Comparison of ENCODE assay signal across 9 cellular contexts in genomic region chr11:2884424-2884815, GRCh38. TPM values are rescaled to one million over a fixed set of nuclear protein-coding genes. Genes with fewer than 3 reads are reported as not detected.
A peak's percentile ranks its signal among the peaks of the same experiment; 100 is the strongest.
DNase-seq lines count a peak whose midpoint lies in the region; ATAC-seq and TF ChIP-seq lines count a peak whose summit lies in the region.
"Had no signal": no experiment of that assay in that cellular context is flagged by ENCODE, and none has a peak within 500 bp of the region (broad histone marks: within the 10 kb centered on the region; RNA-seq: fewer than 3 reads in every experiment).

No MANE protein-coding gene starts in this region.

- no peak overlapping the region for H3K9ac ChIP-seq in muscle layer of colon (ENCODE audit: low read length)

- H3K4me1 ChIP-seq in muscle layer of colon (ENCODE audit: insufficient read depth, low read length), result peaks cover 17% of the 10 kb centered on the region

- peak; percentile 42 for DNase-seq in A172 (ENCODE audit: low spot score)
- DNase-seq in MG63, result peak; percentile 19
- DNase-seq in epithelial cell of esophagus (ENCODE audit: low read depth), result no peak
- no peak for DNase-seq in NCI-H1092 treated with DMSO at 0.1 percent for 48 hours (lab: John Stamatoyannopoulos, UW)
- no peak for DNase-seq in H4 (ENCODE audit: low spot score)
- DNase-seq in activated CD4-positive, alpha-beta T cell treated with anti-CD3 and anti-CD28 coated beads, Interleukin-2, amount 50 U/mL, for 4 hours, result no peak
- DNase-seq: NCI-H774 had no signal

- ATAC-seq in GM18498 (IDR thresholded peaks at IDR 0.05; ENCODE audit: unreplicated experiment), result no peak

- no peak for TF ChIP-seq CTCF in epithelial cell of esophagus (IDR thresholded peaks at IDR 0.05; ENCODE audit: insufficient read depth, low read depth, low read length, missing control alignments)

- H3K9me3 ChIP-seq in MG63, result no peaks in the 10 kb centered on the region
- H3K9me3 ChIP-seq in muscle layer of colon (ENCODE audit: low read length), result no peaks in the 10 kb centered on the region

- H3K4me3 ChIP-seq in MG63 (peak overlapping the region; percentile 34; the same call in 1 of the 2 replicates), epithelial cell of esophagus (ENCODE audit: low read length) (peak overlapping the region; percentile 30), muscle layer of colon (ENCODE audit: low read depth in 1 of 2, low read length in 2 of 2) (peak overlapping the region; percentile 57 to 85)

- H3K27me3 ChIP-seq in MG63 (no peaks in the 10 kb centered on the region), muscle layer of colon (ENCODE audit: control insufficient read depth in 1 of 2, insufficient read depth in 2 of 2, low read length in 2 of 2) (no peaks in the 10 kb centered on the region)

- peak overlapping the region; percentile 85 for H3K27ac ChIP-seq in muscle layer of colon (ENCODE audit: low read depth, low read length)

- H3K36me3 ChIP-seq in MG63, result no peaks in the 10 kb centered on the region
- H3K36me3 ChIP-seq in muscle layer of colon (ENCODE audit: insufficient read depth, low read length), result peaks cover 4% of the 10 kb centered on the region

RNA-seq across cellular contexts. Expression of gene CDKN1C, which starts 1.2 kb away (rescaled TPM):
- total RNA-seq in A172 (2014; rRNA removed; shearing (Covaris generic)), result 32.5 and 40.5 TPM in 2 replicates
- 0.56 TPM in 1 of 2 replicates, not detected in the other for total RNA-seq in MG63 (2014; rRNA removed; shearing (Covaris generic); ENCODE audit: low replicate concordance)
- total RNA-seq in H4 (2014; rRNA removed; shearing (Covaris generic)), result 4.2 and 5.1 TPM in 2 replicates

RNA-seq across cellular contexts. Expression of gene PHLDA2, which starts 44.8 kb away (rescaled TPM):
- total RNA-seq in A172 (2014; rRNA removed; shearing (Covaris generic)), result 30.8 and 34.4 TPM in 2 replicates
- total RNA-seq in MG63 (2014; rRNA removed; shearing (Covaris generic); ENCODE audit: low replicate concordance), result 4.0 and 26.4 TPM in 2 replicates
- 11.7 and 15.2 TPM in 2 replicates for total RNA-seq in H4 (2014; rRNA removed; shearing (Covaris generic))

Comparison
In these comparisons a context has a peak if more than half of its experiments do, and no peak if none do; other contexts are left out.
1. DNase-seq: peak in A172 (single experiment) and MG63 (single experiment); none in epithelial cell of esophagus (single experiment), NCI-H1092 treated with DMSO at 0.1 percent for 48 hours (single experiment), H4 (single experiment) and activated CD4-positive, alpha-beta T cell treated with anti-CD3 and anti-CD28 coated beads, Interleukin-2, amount 50 U/mL, for 4 hours (0 of 2).
2. Peak in every context shown above with its lines, with median percentiles within 50 percentile points of each other: H3K4me3 ChIP-seq.